9 cellular contexts compared by ENCODE assay signal in genomic region chr10:69061305-69062161, GRCh38. TPM values are rescaled to one million over a fixed set of nuclear protein-coding genes. Genes with fewer than 3 reads are reported as not detected.
DNase-seq lines count a peak whose midpoint lies in the region; ATAC-seq, FAIRE-seq and TF ChIP-seq lines count a peak whose summit lies in the region.
"Had no signal": no experiment of that assay in that cellular context is flagged by ENCODE, and none has a peak within 500 bp of the region (broad histone marks: within the 10 kb centered on the region; RNA-seq: fewer than 3 reads in every experiment).

No MANE protein-coding gene starts in this region.

- in situ Hi-C loops in brain microvascular endothelial cell (cut with HindIII; ENCODE audit: low pct_ligation_motif_present, low sequenced_read_pairs) = no loop called here

- TF ChIP-seq CTCF in brain microvascular endothelial cell (IDR thresholded peaks at IDR 0.05; ENCODE audit: low read depth, low read length, missing control alignments) (no peak), kidney (IDR thresholded peaks at IDR 0.05; ENCODE audit: borderline replicate concordance, extremely low read depth, insufficient read depth) (no peak)

- peak overlapping the region; percentile 26 to 71 for H3K9ac ChIP-seq in kidney (ENCODE audit: low read length in 2 of 2)

- peak overlapping the region; percentile 32 for H3K4me3 ChIP-seq in brain microvascular endothelial cell (ENCODE audit: low read depth, low read length)
- H3K4me3 ChIP-seq in kidney (ENCODE audit: low read length in 2 of 2) = peak overlapping the region; percentile 62 to 79

- H3K27ac ChIP-seq in brain microvascular endothelial cell = peak overlapping the region; percentile 95
- peak overlapping the region; percentile 86 to 97 for H3K27ac ChIP-seq in kidney (ENCODE audit: low read depth in 2 of 2, low read length in 2 of 2)

- no peaks in the 10 kb centered on the region for H3K9me3 ChIP-seq in kidney (ENCODE audit: control insufficient read depth in 1 of 2, low read length in 2 of 2)

- DNase-seq in DMS153 treated with DMSO at 0.1 percent for 48 hours (lab: John Stamatoyannopoulos, UW; ENCODE audit: unreplicated experiment) (peak; percentile 47), DMS153 (lab: John Stamatoyannopoulos, UW) (no peak), RKO (ENCODE audit: low spot score) (peak; percentile 85), brain microvascular endothelial cell (peak; percentile 98), kidney (peak; percentile 87), COR-L47 (lab: John Stamatoyannopoulos, UW) (no peak)
- DNase-seq in stimulated activated CD8-positive, alpha-beta memory T cell treated with anti-CD3 and anti-CD28 coated beads, Interleukin-4, amount 100 ng/mL, for 48 hours = peak; percentile 43

- no peaks in the 10 kb centered on the region for H3K36me3 ChIP-seq in brain microvascular endothelial cell (replicated peaks)
- no peaks in the 10 kb centered on the region for H3K36me3 ChIP-seq in kidney (ENCODE audit: control insufficient read depth in 1 of 2, insufficient read depth in 2 of 2, low read length in 2 of 2)

- ATAC-seq in HG02852 (IDR thresholded peaks at IDR 0.05; ENCODE audit: unreplicated experiment) = peak; percentile 44

- intact Hi-C loops in kidney (cut with DNase I) = no loop called here

- peak; percentile 77 for FAIRE-seq in kidney (lab: Jason Lieb, UNC)
- FAIRE-seq: A204.1 had no signal

- no peaks in the 10 kb centered on the region for H3K27me3 ChIP-seq in brain microvascular endothelial cell (replicated peaks)

- peaks cover 9 to 18% of the 10 kb centered on the region in 2 donors for H3K4me1 ChIP-seq in kidney (ENCODE audit: control insufficient read depth in 1 of 2, insufficient read depth in 1 of 2, low read depth in 1 of 2, low read length in 2 of 2)

RNA-seq across cellular contexts. Expression of gene SRGN, which starts 26.4 kb away (rescaled TPM):
- total RNA-seq in kidney = 130 TPM
- 65.7 TPM for polyA plus RNA-seq in kidney (ENCODE audit: insufficient read depth, low read depth, low replicate concordance)

Comparison
In these comparisons a context has a peak if more than half of its experiments do, and no peak if none do; other contexts are left out.
1. DNase-seq: peak in DMS153 treated with DMSO at 0.1 percent for 48 hours (single experiment), RKO (single experiment), brain microvascular endothelial cell (single experiment), kidney (single experiment) and stimulated activated CD8-positive, alpha-beta memory T cell treated with anti-CD3 and anti-CD28 coated beads, Interleukin-4, amount 100 ng/mL, for 48 hours (single experiment); none in DMS153 (single experiment) and COR-L47 (single experiment).